ENCODE assay signal across 9 cellular contexts in genomic region chr14:76772300-76773187, GRCh38. TPM values are rescaled to one million over a fixed set of nuclear protein-coding genes. Genes with fewer than 3 reads are reported as not detected.
A peak's percentile ranks its signal among the peaks of the same experiment; 100 is the strongest.
DNase-seq lines count a peak whose midpoint lies in the region; ATAC-seq and TF ChIP-seq lines count a peak whose summit lies in the region.
"Had no signal": no experiment of that assay in that cellular context is flagged by ENCODE, and none has a peak within 500 bp of the region (broad histone marks: within the 10 kb centered on the region; RNA-seq: fewer than 3 reads in every experiment).

No MANE protein-coding gene starts in this region.

- peaks cover 17% of the 10 kb centered on the region for H3K4me1 ChIP-seq in iPS-18a (ENCODE audit: control insufficient read depth, low read depth, low read length)
- H3K4me1 ChIP-seq in gastrocnemius medialis = peaks cover 10 to 12% of the 10 kb centered on the region in 2 donors

- H3K36me3 ChIP-seq in iPS-18a (ENCODE audit: control insufficient read depth, low read depth, low read length) (no peaks in the 10 kb centered on the region), gastrocnemius medialis (no peaks in the 10 kb centered on the region)

- ATAC-seq in gastrocnemius medialis = peak in 1 of 2 donors; percentile 65
- no peak for ATAC-seq in GM19328 (IDR thresholded peaks at IDR 0.05; ENCODE audit: unreplicated experiment)
- no peak for ATAC-seq in GM19035 (IDR thresholded peaks at IDR 0.05; ENCODE audit: unreplicated experiment)
- no peak for ATAC-seq in HG03097 (IDR thresholded peaks at IDR 0.05; ENCODE audit: low FRiP score, unreplicated experiment)

- intact Hi-C loops in gastrocnemius medialis (cut with DNase I; ENCODE audit: low total_unique reads) = no loop called here

- H3K9me3 ChIP-seq in iPS-18a (ENCODE audit: control insufficient read depth, low read depth, low read length) (no peaks in the 10 kb centered on the region), gastrocnemius medialis (no peaks in the 10 kb centered on the region)

- H3K4me3 ChIP-seq in astrocyte of the spinal cord (ENCODE audit: low read depth, low read length) (no peak overlapping the region), iPS-18a (ENCODE audit: low read length) (no peak overlapping the region), gastrocnemius medialis (peak overlapping the region in 1 of 4 donors; percentile 7)

- in situ Hi-C loops in astrocyte of the spinal cord (cut with HindIII; ENCODE audit: low sequenced_read_pairs) (no loop called here), gastrocnemius medialis (cut with MboI; ENCODE audit: low sequenced_read_pairs in 4 of 4) (no loop called here)

- H3K27ac ChIP-seq in iPS-18a (ENCODE audit: low read length) (peak overlapping the region; percentile 16), gastrocnemius medialis (peak overlapping the region; percentile 47 to 77 (median 72))

- no peak overlapping the region for H3K9ac ChIP-seq in iPS-18a (ENCODE audit: low read length)

- H3K27me3 ChIP-seq in iPS-18a (ENCODE audit: control insufficient read depth, insufficient read depth, low read length) = no peaks in the 10 kb centered on the region
- H3K27me3 ChIP-seq in gastrocnemius medialis = peaks cover 0 to 6% (median 5%) of the 10 kb centered on the region in 3 donors

- no peak for TF ChIP-seq POLR2A in gastrocnemius medialis (IDR thresholded peaks at IDR 0.05)

- POLR2A ChIA-PET in HEK293T (lab: Yijun Ruan, JAX) = interaction anchor here (1.8 kb wide), 1 partner anchor 11 kb away, joined by 6 read pairs; the partner anchor contains the start of gene VASH1

- DNase-seq in HEK293T (ENCODE audit: extremely low spot score) (no peak), astrocyte of the spinal cord (ENCODE audit: low read depth, low spot score) (peak; percentile 43), gastrocnemius medialis (no peak), D341Med (ENCODE audit: low spot score) (no peak)

- TF ChIP-seq CTCF in astrocyte of the spinal cord (IDR thresholded peaks at IDR 0.05; ENCODE audit: low read depth, low read length) = no peak
- no peak for TF ChIP-seq CTCF in gastrocnemius medialis (IDR thresholded peaks at IDR 0.05 in 4 of 5, conservative IDR thresholded peaks at IDR 0.05 in 1 of 5)

- CTCF ChIA-PET in HEK293T (lab: Yijun Ruan, JAX) = interaction anchor here (0.6 to 3.7 kb wide), 2 partner anchors 12 to 72 kb away, joined by 3 to 13 read pairs; no protein-coding TSS in a partner anchor

TF ChIP-seq in HEK293T, 16 proteins besides CTCF, POLR2A, EP300 and RAD21:
- no peak for TF ChIP-seq FOXA1 (IDR thresholded peaks at IDR 0.05)
- TF ChIP-seq SP1 (IDR thresholded peaks at IDR 0.05) = no peak
- TF ChIP-seq LEF1 (IDR thresholded peaks at IDR 0.05; ENCODE audit: borderline replicate concordance) = no peak
- peak; percentile 35; the same call in 1 of the 2 replicates for TF ChIP-seq PKNOX1 (IDR thresholded peaks at IDR 0.05)
- TF ChIP-seq SUZ12 (IDR thresholded peaks at IDR 0.05) = no peak
- no peak for TF ChIP-seq CTBP1 (IDR thresholded peaks at IDR 0.05; ENCODE audit: borderline replicate concordance)
- TF ChIP-seq ARNT (IDR thresholded peaks at IDR 0.05) = no peak

RNA-seq across cellular contexts. Expression of gene VASH1, which starts 11.3 kb away (rescaled TPM):
- 1 to 10 TPM in 2 of 4 donors, under 1 TPM in 2; 0.56 to 6.1 (median 1.2) TPM for total RNA-seq in gastrocnemius medialis

RNA-seq across cellular contexts. Expression of gene ANGEL1, which starts 40.1 kb away (rescaled TPM):
- 10 to 100 TPM in 3 of 4 donors, 1 to 10 TPM in 1; 8.6 to 16.9 (median 12.7) TPM for total RNA-seq in gastrocnemius medialis

RNA-seq across cellular contexts. Expression of gene LRRC74A, which starts 53.7 kb away (rescaled TPM):
- not detected for total RNA-seq in gastrocnemius medialis
- total RNA-seq: T-helper 1 cell treated with Interleukin-12 subunit alpha and Interleukin-12 subunit beta and Interleukin-4 antibody, amounts not matched to agents 30 ng/mL and 1 ng/mL, for 36 hours had no signal
